ENCODE assay signal across 7 cellular contexts in the genomic region with DNA sequence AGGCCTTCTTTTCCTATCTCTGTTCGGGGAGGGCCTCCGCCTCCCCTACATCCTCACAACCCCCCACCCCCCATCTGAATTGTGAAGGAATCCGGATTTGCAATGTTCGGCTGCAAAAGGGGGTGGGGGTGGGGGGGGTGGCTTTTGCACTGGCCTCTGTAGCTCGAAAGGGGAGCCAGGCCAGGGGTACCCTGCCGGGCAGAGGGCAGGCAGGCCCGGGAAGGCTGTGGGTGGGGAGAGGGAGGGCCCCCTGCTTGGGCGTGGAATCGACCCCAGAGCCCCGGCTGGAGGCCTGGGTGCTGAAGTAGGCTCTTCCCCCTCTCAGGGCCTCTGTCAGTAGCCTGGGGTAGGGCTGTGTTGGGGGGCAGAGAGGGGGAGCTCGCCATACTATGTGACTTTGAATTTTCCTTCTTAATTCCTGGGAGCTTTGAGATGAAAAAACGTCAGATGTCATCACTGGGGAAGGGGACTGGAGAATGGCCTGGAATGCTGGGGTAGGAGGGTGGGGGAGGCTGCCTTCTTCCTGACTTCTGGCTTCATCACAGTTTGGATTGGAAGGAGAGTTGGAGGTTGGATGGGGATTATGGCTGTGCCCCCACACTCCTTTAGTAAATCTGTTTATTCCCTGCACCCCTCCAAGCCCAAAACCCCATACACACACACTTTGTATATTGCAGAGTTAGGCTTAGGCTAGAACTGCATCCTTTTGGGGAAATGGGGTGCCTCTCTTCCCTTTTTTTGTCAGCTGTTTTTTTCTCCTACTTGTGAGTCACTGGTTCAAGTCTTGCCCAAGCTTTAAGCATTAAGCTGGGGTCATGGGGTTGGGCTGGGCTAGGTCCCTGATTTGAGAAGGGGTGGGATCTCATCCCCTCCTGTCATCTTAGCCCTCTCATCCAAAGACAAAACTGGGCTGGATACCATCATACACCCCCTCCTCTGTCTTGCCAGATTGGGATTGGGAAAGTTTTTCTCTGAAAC. TPM values are rescaled to one million over a fixed set of nuclear protein-coding genes. Genes with fewer than 3 reads are reported as not detected.
A peak's percentile ranks its signal among the peaks of the same experiment; 100 is the strongest.
DNase-seq lines count a peak whose midpoint lies in the region; FAIRE-seq and TF ChIP-seq lines count a peak whose summit lies in the region.
"Had no signal": no experiment of that assay in that cellular context is flagged by ENCODE, and none has a peak within 500 bp of the region (broad histone marks: within the 10 kb centered on the region; RNA-seq: fewer than 3 reads in every experiment).

No MANE protein-coding gene starts in this region.

- peak overlapping the region; percentile 35 for H3K27ac Mint-ChIP-seq in endodermal cell

- H3K36me3 Mint-ChIP-seq in endodermal cell (ENCODE audit: low read depth), result no peaks in the 10 kb centered on the region

- H3K27ac ChIP-seq in endodermal cell (ENCODE audit: low read depth, low read length), result no peak overlapping the region
- peak overlapping the region; percentile 92 to 99 (median 98) for H3K27ac ChIP-seq in sigmoid colon

- intact Hi-C loops in sigmoid colon (cut with DNase I), result loop anchor here (5.0 kb wide), 1 partner anchor 57 kb away; no protein-coding TSS in a partner anchor

- H3K9ac ChIP-seq in endodermal cell (ENCODE audit: extremely low read depth, low read length, poor library complexity, severe bottlenecking), result peak overlapping the region; percentile 75

- H3K4me1 Mint-ChIP-seq in endodermal cell, result peaks cover 43% of the 10 kb centered on the region

- H3K4me3 Mint-ChIP-seq in endodermal cell, result peak overlapping the region; percentile 79

- TF ChIP-seq CTCF in endodermal cell (conservative IDR thresholded peaks at IDR 0.05), result no peak
- no peak for TF ChIP-seq CTCF in sigmoid colon (IDR thresholded peaks at IDR 0.05)

- H3K4me3 ChIP-seq in endodermal cell (ENCODE audit: low read length) (peak overlapping the region; percentile 93), sigmoid colon (peak overlapping the region; percentile 68 to 93 (median 80))

- FAIRE-seq in GM12892 (lab: Jason Lieb, UNC), result no peak

- peaks cover 12% of the 10 kb centered on the region for H3K27me3 Mint-ChIP-seq in endodermal cell (ENCODE audit: insufficient read depth)

- H3K36me3 ChIP-seq in endodermal cell (ENCODE audit: control insufficient read depth, insufficient read depth, low read length), result no peaks in the 10 kb centered on the region
- no peaks in the 10 kb centered on the region for H3K36me3 ChIP-seq in sigmoid colon

- peak; percentile 84 for DNase-seq in MV-4-11 (lab: John Stamatoyannopoulos, UW)
- peak; percentile 84 for DNase-seq in endodermal cell
- peak; percentile 88 for DNase-seq in sigmoid colon
- DNase-seq in NCI-H526 (lab: John Stamatoyannopoulos, UW), result no peak
- no peak for DNase-seq in activated CD4-positive, alpha-beta T cell treated with anti-CD3 and anti-CD28 coated beads for 48 hours
- no peak for DNase-seq in GM12892 (ENCODE audit: insufficient read length)
- DNase-seq: NCI-H510A treated with DMSO at 0.1 percent for 48 hours had no signal

- H3K4me1 ChIP-seq in endodermal cell (ENCODE audit: control insufficient read depth, insufficient read depth, low read length) (peaks cover 3% of the 10 kb centered on the region), sigmoid colon (peaks cover 0 to 63% (median 56%) of the 10 kb centered on the region in 4 donors)

- TF ChIP-seq POLR2A in sigmoid colon (IDR thresholded peaks at IDR 0.05), result no peak
- TF ChIP-seq POLR2A in GM12892 (IDR thresholded peaks at IDR 0.05; ENCODE audit: low read depth, low read length), result no peak

- WGBS in endodermal cell (ENCODE audit: insufficient coverage in 1 of 2, insufficient read length in 1 of 2), 2 experiments, result 0 to 8% methylated on average over 2 to 10 of the region's 12 CpGs
- 10 to 21% methylated on average over 12 of the region's 12 CpGs for WGBS in sigmoid colon, 2 donors

- TF ChIP-seq EP300 in sigmoid colon (IDR thresholded peaks at IDR 0.05), result no peak

- H3K9me3 ChIP-seq in endodermal cell (ENCODE audit: control insufficient read depth, low read length) (no peaks in the 10 kb centered on the region), sigmoid colon (no peaks in the 10 kb centered on the region)

- no peaks in the 10 kb centered on the region for H3K27me3 ChIP-seq in endodermal cell (ENCODE audit: control insufficient read depth, insufficient read depth, low read length, poor library complexity, severe bottlenecking)
- H3K27me3 ChIP-seq in sigmoid colon, result no peaks in the 10 kb centered on the region

- no peaks in the 10 kb centered on the region for H3K9me3 Mint-ChIP-seq in endodermal cell

RNA-seq across cellular contexts. Expression of gene LRP1, which starts 1.3 kb away (rescaled TPM):
- 10 to 100 TPM; 74.5 to 87.7 TPM for total RNA-seq in endodermal cell
- 42.2 TPM for polyA plus RNA-seq in endodermal cell (2013, experiment 1 of 2)
- polyA plus RNA-seq in endodermal cell (2013, experiment 2 of 2), result 43.6 TPM
- total RNA-seq in sigmoid colon, result 100 to 1,000 TPM; 147 to 262 (median 204) TPM
- 10 to 100 TPM; 11.4 to 57.9 (median 14.1) TPM for polyA plus RNA-seq in sigmoid colon
- 0.34 TPM for polyA plus RNA-seq in GM12892 (2012; ENCODE audit: missing spikeins)

RNA-seq across cellular contexts. Expression of gene LRP1-AS, which starts 17.8 kb away (rescaled TPM):
- not detected for total RNA-seq in endodermal cell
- not detected for polyA plus RNA-seq in endodermal cell (2013, experiment 1 of 2)
- not detected for polyA plus RNA-seq in endodermal cell (2013, experiment 2 of 2)
- total RNA-seq in sigmoid colon, result not detected
- not detected for polyA plus RNA-seq in sigmoid colon
- not detected for polyA plus RNA-seq in GM12892 (2012; ENCODE audit: missing spikeins)

RNA-seq across cellular contexts. Expression of gene STAT6, which starts 18.4 kb away (rescaled TPM):
- total RNA-seq in endodermal cell (100 to 1,000 TPM in 1 of 2 donors, 10 to 100 TPM in 1; 60.2 to 102 TPM), sigmoid colon (100 to 1,000 TPM; 105 to 163 (median 113) TPM)
- polyA plus RNA-seq in endodermal cell (2013, experiment 1 of 2), result 37.7 TPM
- polyA plus RNA-seq in endodermal cell (2013, experiment 2 of 2), result 30.1 TPM
- 100 to 1,000 TPM in 2 of 3 donors, 10 to 100 TPM in 1; 66.1 to 210 (median 123) TPM for polyA plus RNA-seq in sigmoid colon
- polyA plus RNA-seq in GM12892 (2012; ENCODE audit: missing spikeins), result 129 TPM

RNA-seq across cellular contexts. Expression of gene NAB2, which starts 40.7 kb away (rescaled TPM):
- 10 to 100 TPM; 13.5 to 21.7 TPM for total RNA-seq in endodermal cell
- 37.0 TPM for polyA plus RNA-seq in endodermal cell (2013, experiment 1 of 2)
- polyA plus RNA-seq in endodermal cell (2013, experiment 2 of 2), result 34.9 TPM
- 10 to 100 TPM; 24.8 to 28.9 (median 27.4) TPM for total RNA-seq in sigmoid colon
- 1 to 10 TPM; 2.5 to 9.5 (median 5.4) TPM for polyA plus RNA-seq in sigmoid colon
- 15.5 TPM for polyA plus RNA-seq in GM12892 (2012; ENCODE audit: missing spikeins)

RNA-seq across cellular contexts. Expression of gene NEMP1, which starts 51.0 kb away (rescaled TPM):
- total RNA-seq in endodermal cell (10 to 100 TPM; 36.3 to 52.6 TPM), sigmoid colon (10 to 100 TPM; 11.5 to 13.6 (median 12.7) TPM)
- polyA plus RNA-seq in endodermal cell (2013, experiment 1 of 2), result 32.8 TPM
- 30.2 TPM for polyA plus RNA-seq in endodermal cell (2013, experiment 2 of 2)
- polyA plus RNA-seq in sigmoid colon, result 1 to 10 TPM in 1 of 3 donors, under 1 TPM in 2; 0.60 to 6.2 (median 0.92) TPM
- 13.9 TPM for polyA plus RNA-seq in GM12892 (2012; ENCODE audit: missing spikeins)

Comparison
In these comparisons a context has a peak if more than half of its experiments do, and no peak if none do; other contexts are left out.
1. DNase-seq: peak in MV-4-11 (single experiment), endodermal cell (single experiment) and sigmoid colon (single experiment); none in NCI-H526 (0 of 2), activated CD4-positive, alpha-beta T cell treated with anti-CD3 and anti-CD28 coated beads for 48 hours (single experiment) and GM12892 (single experiment).